Comparison of ENCODE assay signal across 16 cellular contexts in genomic region chr16:85593503-85594195, GRCh38. TPM values are rescaled to one million over a fixed set of nuclear protein-coding genes. Genes with fewer than 3 reads are reported as not detected.
A peak's percentile ranks its signal among the peaks of the same experiment; 100 is the strongest.
DNase-seq lines count a peak whose midpoint lies in the region; ATAC-seq, FAIRE-seq and TF ChIP-seq lines count a peak whose summit lies in the region.
"Had no signal": no experiment of that assay in that cellular context is flagged by ENCODE, and none has a peak within 500 bp of the region (broad histone marks: within the 10 kb centered on the region; RNA-seq: fewer than 3 reads in every experiment).

No MANE protein-coding gene starts in this region.

- no peaks in the 10 kb centered on the region for H3K27me3 Mint-ChIP-seq in stimulated activated naive CD8-positive, alpha-beta T cell treated with anti-CD3 and anti-CD28 coated beads, Interleukin-15, amount 100 ng/mL, for 72 hours
- H3K27me3 Mint-ChIP-seq in glutamatergic neuron (ENCODE audit: unreplicated experiment), result peaks cover 24% of the 10 kb centered on the region
- H3K27me3 Mint-ChIP-seq in T-helper 2 cell treated with Interferon-gamma antibody and Interleukin-4, amounts not matched to agents 5 μg/mL and 100 μg/mL, for 36 hours (ENCODE audit: low read depth), result no peaks in the 10 kb centered on the region
- H3K27me3 Mint-ChIP-seq: natural killer cell treated with Interleukin-12 subunit alpha and Interleukin-12 subunit beta and Interleukin-15 and Interleukin-18, amount 100 ng/mL, for 72 hours had no signal

- TF ChIP-seq CTCF in glutamatergic neuron (IDR thresholded peaks at IDR 0.05; ENCODE audit: partially characterized antibody, unreplicated experiment), result no peak

- peaks cover 32% of the 10 kb centered on the region for H3K4me1 Mint-ChIP-seq in stimulated activated naive CD8-positive, alpha-beta T cell treated with anti-CD3 and anti-CD28 coated beads, Interleukin-15, amount 100 ng/mL, for 72 hours
- peaks cover 46% of the 10 kb centered on the region for H3K4me1 Mint-ChIP-seq in glutamatergic neuron (ENCODE audit: low read depth, unreplicated experiment)
- no peaks in the 10 kb centered on the region for H3K4me1 Mint-ChIP-seq in T-helper 2 cell treated with Interferon-gamma antibody and Interleukin-4, amounts not matched to agents 5 μg/mL and 100 μg/mL, for 36 hours (ENCODE audit: low read depth)

- FAIRE-seq in RCC 7860 (lab: Jason Lieb, UNC) (no peak), GM12891 (lab: Jason Lieb, UNC) (no peak)
- FAIRE-seq: small intestine had no signal

- ATAC-seq in stimulated activated naive CD8-positive, alpha-beta T cell treated with anti-CD3 and anti-CD28 coated beads, Interleukin-15, amount 100 ng/mL, for 72 hours, result peak; percentile 5
- no peak for ATAC-seq in stimulated activated naive CD8-positive, alpha-beta T cell treated with anti-CD3 and anti-CD28 coated beads, Interleukin-15, Interleukin-2, amounts not matched to agents 100 U/mL and 50 U/mL, for 24 hours

- no peak overlapping the region for H3K4me3 Mint-ChIP-seq in stimulated activated naive CD8-positive, alpha-beta T cell treated with anti-CD3 and anti-CD28 coated beads, Interleukin-15, amount 100 ng/mL, for 72 hours
- peak overlapping the region; percentile 71 for H3K4me3 Mint-ChIP-seq in glutamatergic neuron (ENCODE audit: unreplicated experiment)
- H3K4me3 Mint-ChIP-seq in T-helper 2 cell treated with Interferon-gamma antibody and Interleukin-4, amounts not matched to agents 5 μg/mL and 100 μg/mL, for 36 hours, result no peak overlapping the region
- H3K4me3 Mint-ChIP-seq: activated T-helper 1 cell treated with anti-CD3 and anti-CD28 coated beads, Interleukin-12 subunit alpha, Interleukin-12 subunit beta, Interleukin-2, Interleukin-4 antibody, amounts not matched to agents 30 ng/mL and 10 ng/mL and 1 ng/mL, durations not matched to agents 14 hours and 24 hours and 36 hours; natural killer cell treated with Interleukin-12 subunit alpha and Interleukin-12 subunit beta and Interleukin-15 and Interleukin-18, amount 100 ng/mL, for 72 hours had no signal

- H3K27ac Mint-ChIP-seq in stimulated activated naive CD8-positive, alpha-beta T cell treated with anti-CD3 and anti-CD28 coated beads, Interleukin-15, amount 100 ng/mL, for 72 hours, result peak overlapping the region in 1 of 2 donors; percentile 73
- H3K27ac Mint-ChIP-seq in glutamatergic neuron (ENCODE audit: unreplicated experiment), result peak overlapping the region; percentile 95
- no peak overlapping the region for H3K27ac Mint-ChIP-seq in T-helper 2 cell treated with Interferon-gamma antibody and Interleukin-4, amounts not matched to agents 5 μg/mL and 100 μg/mL, for 36 hours
- H3K27ac Mint-ChIP-seq: activated T-helper 1 cell treated with anti-CD3 and anti-CD28 coated beads, Interleukin-12 subunit alpha, Interleukin-12 subunit beta, Interleukin-2, Interleukin-4 antibody, amounts not matched to agents 30 ng/mL and 10 ng/mL and 1 ng/mL, durations not matched to agents 14 hours and 24 hours and 36 hours had no signal

- H3K9me3 Mint-ChIP-seq in stimulated activated naive CD8-positive, alpha-beta T cell treated with anti-CD3 and anti-CD28 coated beads, Interleukin-15, amount 100 ng/mL, for 72 hours, result no peaks in the 10 kb centered on the region
- peaks cover 38% of the 10 kb centered on the region for H3K9me3 Mint-ChIP-seq in glutamatergic neuron (ENCODE audit: unreplicated experiment)
- H3K9me3 Mint-ChIP-seq in T-helper 2 cell treated with Interferon-gamma antibody and Interleukin-4, amounts not matched to agents 5 μg/mL and 100 μg/mL, for 36 hours, result no peaks in the 10 kb centered on the region
- H3K9me3 Mint-ChIP-seq: activated T-helper 1 cell treated with anti-CD3 and anti-CD28 coated beads, Interleukin-12 subunit alpha, Interleukin-12 subunit beta, Interleukin-2, Interleukin-4 antibody, amounts not matched to agents 30 ng/mL and 10 ng/mL and 1 ng/mL, durations not matched to agents 14 hours and 24 hours and 36 hours; natural killer cell treated with Interleukin-12 subunit alpha and Interleukin-12 subunit beta and Interleukin-15 and Interleukin-18, amount 100 ng/mL, for 72 hours had no signal

- no peak for DNase-seq in stimulated activated naive CD8-positive, alpha-beta T cell treated with anti-CD3 and anti-CD28 coated beads, Interleukin-15, amount 100 ng/mL, for 72 hours
- DNase-seq in stimulated activated naive CD8-positive, alpha-beta T cell treated with anti-CD3 and anti-CD28 coated beads, Interleukin-15, Interleukin-2, amounts not matched to agents 100 U/mL and 50 U/mL, for 24 hours, result no peak
- peak; percentile 63 for DNase-seq in NCI-H526 treated with DMSO at 0.1 percent for 48 hours (lab: John Stamatoyannopoulos, UW)
- DNase-seq in glutamatergic neuron, result peak; percentile 69
- DNase-seq in activated T-cell treated with anti-CD3 and anti-CD28 coated beads, Interleukin-2, amount 50 U/mL, for 48 hours, result no peak
- DNase-seq in T-helper 2 cell treated with Interferon-gamma antibody and Interleukin-4, amounts not matched to agents 5 μg/mL and 100 μg/mL, for 36 hours (ENCODE audit: low spot score), result no peak
- no peak for DNase-seq in RCC 7860 (ENCODE audit: low spot score)
- DNase-seq in GM12891 (ENCODE audit: insufficient read length, low spot score), result no peak
- DNase-seq: ACHN; activated CD4-positive, CD25-positive, alpha-beta regulatory T cell treated with anti-CD3 and anti-CD28 coated beads, Interleukin-2, amount 50 U/mL, for 72 hours; effector memory CD4-positive, alpha-beta T cell; foreskin melanocyte; NK-92 treated with Interleukin-12 subunit alpha and Interleukin-12 subunit beta, amount 100 ng/mL, for 24 hours; small intestine had no signal

- no peak for TF ChIP-seq POLR2A in GM12891 (IDR thresholded peaks at IDR 0.05; ENCODE audit: low read depth, low read length)

- no peaks in the 10 kb centered on the region for H3K36me3 Mint-ChIP-seq in glutamatergic neuron (ENCODE audit: unreplicated experiment)
- peaks cover 6% of the 10 kb centered on the region for H3K36me3 Mint-ChIP-seq in T-helper 2 cell treated with Interferon-gamma antibody and Interleukin-4, amounts not matched to agents 5 μg/mL and 100 μg/mL, for 36 hours (ENCODE audit: low read depth)
- H3K36me3 Mint-ChIP-seq: natural killer cell treated with Interleukin-12 subunit alpha and Interleukin-12 subunit beta and Interleukin-15 and Interleukin-18, amount 100 ng/mL, for 72 hours had no signal

TF ChIP-seq in GM12891, 5 proteins besides CTCF, POLR2A, EP300 and RAD21:
- TF ChIP-seq PAX5 (IDR thresholded peaks at IDR 0.05; ENCODE audit: insufficient read depth, low read length, severe bottlenecking) (no peak), POLR2AphosphoS5 (IDR thresholded peaks at IDR 0.05; ENCODE audit: low read depth, low read length) (no peak), SPI1 (IDR thresholded peaks at IDR 0.05; ENCODE audit: low read depth, low read length) (no peak), TAF1 (IDR thresholded peaks at IDR 0.05; ENCODE audit: low read depth, low read length) (no peak), POU2F2 (IDR thresholded peaks at IDR 0.05; ENCODE audit: low read depth, low read length) (no peak)

RNA-seq across cellular contexts. Expression of gene GSE1, which starts 19.5 kb away (rescaled TPM):
- total RNA-seq in glutamatergic neuron (ENCODE audit: unreplicated experiment), result 473 TPM
- polyA plus RNA-seq in GM12891 (2012; ENCODE audit: low read depth, missing spikeins), result 18.7 TPM

Comparison
In these comparisons a context has a peak if more than half of its experiments do, and no peak if none do; other contexts are left out.
1. DNase-seq: peak in NCI-H526 treated with DMSO at 0.1 percent for 48 hours (single experiment) and glutamatergic neuron (single experiment); none in stimulated activated naive CD8-positive, alpha-beta T cell treated with anti-CD3 and anti-CD28 coated beads, Interleukin-15, amount 100 ng/mL, for 72 hours (0 of 2), stimulated activated naive CD8-positive, alpha-beta T cell treated with anti-CD3 and anti-CD28 coated beads, Interleukin-15, Interleukin-2, amounts not matched to agents 100 U/mL and 50 U/mL, for 24 hours (single experiment), activated T-cell treated with anti-CD3 and anti-CD28 coated beads, Interleukin-2, amount 50 U/mL, for 48 hours (0 of 2), T-helper 2 cell treated with Interferon-gamma antibody and Interleukin-4, amounts not matched to agents 5 μg/mL and 100 μg/mL, for 36 hours (single experiment), RCC 7860 (single experiment) and GM12891 (single experiment).